Comparison of ENCODE assay signal across 1 cellular context in genomic region chr5:466661-467310, GRCh38.
TF ChIP-seq lines count a peak whose summit lies in the region.

No MANE protein-coding gene starts in this region.

TF ChIP-seq in GM12878, 131 proteins besides CTCF, POLR2A, EP300 and RAD21:
- no peak for TF ChIP-seq NRF1 (conservative IDR thresholded peaks at IDR 0.05; ENCODE audit: low read depth, low read length)
- TF ChIP-seq RB1 (IDR thresholded peaks at IDR 0.05; ENCODE audit: borderline replicate concordance) = no peak
- TF ChIP-seq CREM (IDR thresholded peaks at IDR 0.05; ENCODE audit: low read depth) = no peak
- TF ChIP-seq NFIC (IDR thresholded peaks at IDR 0.05; ENCODE audit: low read depth, low read length) = no peak
- no peak for TF ChIP-seq CEBPB (IDR thresholded peaks at IDR 0.05; ENCODE audit: borderline replicate concordance in 1 of 2, low read depth in 2 of 2, low read length in 2 of 2)
- TF ChIP-seq RFX5 (IDR thresholded peaks at IDR 0.05; ENCODE audit: low read depth, low read length) = no peak
- TF ChIP-seq CBFB (IDR thresholded peaks at IDR 0.05; ENCODE audit: low read depth) = no peak
- TF ChIP-seq NFXL1 (IDR thresholded peaks at IDR 0.05; ENCODE audit: borderline replicate concordance) = no peak
- no peak for TF ChIP-seq CREB1 (IDR thresholded peaks at IDR 0.05; ENCODE audit: low read depth)
- TF ChIP-seq E4F1 (IDR thresholded peaks at IDR 0.05; ENCODE audit: borderline replicate concordance, partially characterized antibody) = no peak
- no peak for TF ChIP-seq FOXK2 (IDR thresholded peaks at IDR 0.05)
- no peak for TF ChIP-seq FOS (IDR thresholded peaks at IDR 0.05; ENCODE audit: borderline replicate concordance, extremely low read depth, insufficient read length)
- no peak for TF ChIP-seq CBX5 (IDR thresholded peaks at IDR 0.05; ENCODE audit: low read depth)
- no peak for TF ChIP-seq SRF (IDR thresholded peaks at IDR 0.05; ENCODE audit: low read depth in 2 of 2, low read length in 2 of 2)
- no peak for TF ChIP-seq RAD51 (IDR thresholded peaks at IDR 0.05)
